In the genomic region with DNA sequence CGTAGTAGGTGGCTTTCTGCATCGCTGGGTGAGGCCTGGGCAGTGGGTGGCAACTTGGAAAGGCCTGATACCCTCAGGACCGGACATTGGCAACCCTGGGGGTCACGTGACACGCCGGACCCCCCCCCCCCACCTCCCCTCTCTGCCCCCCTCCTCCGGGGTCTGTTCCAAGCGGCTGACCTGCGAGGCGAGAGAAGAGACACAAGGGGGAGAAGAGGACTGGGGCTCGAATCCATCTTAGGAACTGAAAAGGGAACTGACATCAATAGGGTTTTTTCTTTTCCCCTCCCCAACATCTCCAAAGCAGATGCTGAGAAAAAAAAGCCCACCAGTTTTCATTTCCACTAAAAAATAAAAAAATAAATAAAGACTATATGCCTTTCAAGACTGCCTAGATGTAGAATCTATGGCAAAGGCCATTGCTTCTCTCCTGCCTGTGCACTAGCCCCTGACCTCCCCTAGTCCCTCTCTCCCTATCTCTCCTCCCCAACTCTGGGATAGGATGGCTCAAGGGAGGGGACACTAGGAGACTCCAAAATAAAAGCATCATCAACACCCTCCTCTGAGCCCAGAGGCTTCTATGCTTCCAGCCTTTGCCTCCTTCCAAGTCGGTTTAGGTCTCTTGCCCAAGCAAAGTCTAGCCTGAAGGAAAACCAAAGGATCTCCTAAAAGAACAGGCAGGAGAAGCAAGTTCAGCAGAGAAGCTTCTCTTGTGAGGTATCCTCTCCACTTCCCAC, we compare ENCODE assay signal across 1 cellular context.
TF ChIP-seq lines count a peak whose summit lies in the region.

No MANE protein-coding gene starts in this region.

TF ChIP-seq in GM23338, 12 proteins besides CTCF, POLR2A, EP300 and RAD21 (continued from another document):
- TF ChIP-seq, protein P1, sequence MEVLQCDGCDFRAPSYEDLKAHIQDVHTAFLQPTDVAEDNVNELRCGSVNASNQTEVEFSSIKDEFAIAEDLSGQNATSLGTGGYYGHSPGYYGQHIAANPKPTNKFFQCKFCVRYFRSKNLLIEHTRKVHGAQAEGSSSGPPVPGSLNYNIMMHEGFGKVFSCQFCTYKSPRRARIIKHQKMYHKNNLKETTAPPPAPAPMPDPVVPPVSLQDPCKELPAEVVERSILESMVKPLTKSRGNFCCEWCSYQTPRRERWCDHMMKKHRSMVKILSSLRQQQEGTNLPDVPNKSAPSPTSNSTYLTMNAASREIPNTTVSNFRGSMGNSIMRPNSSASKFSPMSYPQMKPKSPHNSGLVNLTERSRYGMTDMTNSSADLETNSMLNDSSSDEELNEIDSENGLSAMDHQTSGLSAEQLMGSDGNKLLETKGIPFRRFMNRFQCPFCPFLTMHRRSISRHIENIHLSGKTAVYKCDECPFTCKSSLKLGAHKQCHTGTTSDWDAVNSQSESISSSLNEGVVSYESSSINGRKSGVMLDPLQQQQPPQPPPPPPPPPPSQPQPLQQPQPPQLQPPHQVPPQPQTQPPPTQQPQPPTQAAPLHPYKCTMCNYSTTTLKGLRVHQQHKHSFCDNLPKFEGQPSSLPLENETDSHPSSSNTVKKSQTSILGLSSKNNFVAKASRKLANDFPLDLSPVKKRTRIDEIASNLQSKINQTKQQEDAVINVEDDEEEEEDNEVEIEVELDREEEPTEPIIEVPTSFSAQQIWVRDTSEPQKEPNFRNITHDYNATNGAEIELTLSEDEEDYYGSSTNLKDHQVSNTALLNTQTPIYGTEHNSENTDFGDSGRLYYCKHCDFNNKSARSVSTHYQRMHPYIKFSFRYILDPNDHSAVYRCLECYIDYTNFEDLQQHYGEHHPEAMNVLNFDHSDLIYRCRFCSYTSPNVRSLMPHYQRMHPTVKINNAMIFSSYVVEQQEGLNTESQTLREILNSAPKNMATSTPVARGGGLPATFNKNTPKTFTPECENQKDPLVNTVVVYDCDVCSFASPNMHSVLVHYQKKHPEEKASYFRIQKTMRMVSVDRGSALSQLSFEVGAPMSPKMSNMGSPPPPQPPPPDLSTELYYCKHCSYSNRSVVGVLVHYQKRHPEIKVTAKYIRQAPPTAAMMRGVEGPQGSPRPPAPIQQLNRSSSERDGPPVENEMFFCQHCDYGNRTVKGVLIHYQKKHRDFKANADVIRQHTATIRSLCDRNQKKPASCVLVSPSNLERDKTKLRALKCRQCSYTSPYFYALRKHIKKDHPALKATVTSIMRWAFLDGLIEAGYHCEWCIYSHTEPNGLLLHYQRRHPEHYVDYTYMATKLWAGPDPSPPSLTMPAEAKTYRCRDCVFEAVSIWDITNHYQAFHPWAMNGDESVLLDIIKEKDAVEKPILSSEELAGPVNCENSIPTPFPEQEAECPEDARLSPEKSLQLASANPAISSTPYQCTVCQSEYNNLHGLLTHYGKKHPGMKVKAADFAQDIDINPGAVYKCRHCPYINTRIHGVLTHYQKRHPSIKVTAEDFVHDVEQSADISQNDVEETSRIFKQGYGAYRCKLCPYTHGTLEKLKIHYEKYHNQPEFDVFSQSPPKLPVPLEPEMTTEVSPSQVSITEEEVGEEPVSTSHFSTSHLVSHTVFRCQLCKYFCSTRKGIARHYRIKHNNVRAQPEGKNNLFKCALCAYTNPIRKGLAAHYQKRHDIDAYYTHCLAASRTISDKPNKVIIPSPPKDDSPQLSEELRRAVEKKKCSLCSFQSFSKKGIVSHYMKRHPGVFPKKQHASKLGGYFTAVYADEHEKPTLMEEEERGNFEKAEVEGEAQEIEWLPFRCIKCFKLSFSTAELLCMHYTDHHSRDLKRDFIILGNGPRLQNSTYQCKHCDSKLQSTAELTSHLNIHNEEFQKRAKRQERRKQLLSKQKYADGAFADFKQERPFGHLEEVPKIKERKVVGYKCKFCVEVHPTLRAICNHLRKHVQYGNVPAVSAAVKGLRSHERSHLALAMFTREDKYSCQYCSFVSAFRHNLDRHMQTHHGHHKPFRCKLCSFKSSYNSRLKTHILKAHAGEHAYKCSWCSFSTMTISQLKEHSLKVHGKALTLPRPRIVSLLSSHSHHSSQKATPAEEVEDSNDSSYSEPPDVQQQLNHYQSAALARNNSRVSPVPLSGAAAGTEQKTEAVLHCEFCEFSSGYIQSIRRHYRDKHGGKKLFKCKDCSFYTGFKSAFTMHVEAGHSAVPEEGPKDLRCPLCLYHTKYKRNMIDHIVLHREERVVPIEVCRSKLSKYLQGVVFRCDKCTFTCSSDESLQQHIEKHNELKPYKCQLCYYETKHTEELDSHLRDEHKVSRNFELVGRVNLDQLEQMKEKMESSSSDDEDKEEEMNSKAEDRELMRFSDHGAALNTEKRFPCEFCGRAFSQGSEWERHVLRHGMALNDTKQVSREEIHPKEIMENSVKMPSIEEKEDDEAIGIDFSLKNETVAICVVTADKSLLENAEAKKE (CRISPR knock-in tag; IDR thresholded peaks at IDR 0.05) = no peak
- TF ChIP-seq ZNF331 (CRISPR knock-in tag; IDR thresholded peaks at IDR 0.05; ENCODE audit: low read depth) (no peak), ETS1 (IDR thresholded peaks at IDR 0.05) (no peak), JUNB (IDR thresholded peaks at IDR 0.05; ENCODE audit: unreplicated experiment) (no peak), ZNF114 (CRISPR knock-in tag; IDR thresholded peaks at IDR 0.05) (no peak), EZH2 (IDR thresholded peaks at IDR 0.05; ENCODE audit: low read depth, unreplicated experiment) (peak; percentile 85)
TF ChIP-seq in GM23338: peak in this region for 1.
